ENCODE assay signal across 1 cellular context in the genomic region with DNA sequence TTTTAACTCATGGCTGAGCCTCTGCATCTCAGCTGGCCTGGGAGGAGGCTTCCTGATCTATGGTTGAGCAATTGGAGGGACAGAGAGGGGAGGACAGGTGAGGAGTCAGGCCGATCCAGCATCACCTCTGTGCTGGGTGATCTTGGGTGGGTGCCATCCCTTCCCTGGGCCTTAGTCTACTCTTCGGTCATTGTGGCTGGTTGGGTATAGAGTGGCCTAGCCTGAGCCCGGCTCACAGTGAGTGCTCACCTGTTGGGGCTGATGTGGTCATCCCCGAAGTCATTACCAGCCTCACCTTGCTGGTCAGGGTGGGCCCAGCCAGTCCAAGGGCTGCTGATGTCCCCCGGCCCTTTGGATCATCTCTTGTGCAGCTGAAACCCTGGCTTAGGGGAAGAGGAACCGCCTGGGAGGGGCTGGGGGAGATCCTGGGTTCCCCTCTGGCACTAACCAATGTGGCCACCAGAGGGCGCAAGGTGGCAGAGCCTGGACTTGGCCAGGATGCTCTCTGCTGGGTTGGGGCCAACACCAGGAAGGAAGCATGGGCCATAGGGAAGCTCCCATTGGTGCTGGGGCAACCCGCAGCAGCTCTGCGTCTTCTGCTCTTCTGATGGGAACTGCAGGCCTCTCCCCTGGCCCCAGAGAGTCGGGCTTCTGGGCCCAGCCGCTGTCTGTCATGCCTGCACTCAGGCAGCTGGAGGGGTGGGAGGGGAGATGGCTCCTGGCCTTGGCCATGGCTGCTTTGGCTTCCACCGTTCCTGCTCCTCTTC.
TF ChIP-seq lines count a peak whose summit lies in the region.

No MANE protein-coding gene starts in this region.

TF ChIP-seq in HepG2, 621 proteins besides CTCF, POLR2A, EP300 and RAD21 (continued from another document and continues in another):
- TF ChIP-seq ARNT (IDR thresholded peaks at IDR 0.05) (no peak), MAZ (IDR thresholded peaks at IDR 0.05; ENCODE audit: borderline replicate concordance, low read depth, low read length) (no peak), MAZ (CRISPR knock-in tag; IDR thresholded peaks at IDR 0.05; ENCODE audit: low read depth) (0 out of 2 replicates have a peak, but pooled peaks have one; percentile 37), DNMT3B (CRISPR knock-in tag; conservative IDR thresholded peaks at IDR 0.05) (no peak), TEAD3 (CRISPR knock-in tag; optimal IDR thresholded peaks at IDR 0.05; ENCODE audit: borderline replicate concordance) (no peak), ZNF451 (CRISPR knock-in tag; IDR thresholded peaks at IDR 0.05) (no peak), NKX3-1 (CRISPR knock-in tag; IDR thresholded peaks at IDR 0.05) (no peak), SIN3B (IDR thresholded peaks at IDR 0.05; ENCODE audit: low read length) (no peak), GATAD1 (CRISPR knock-in tag; IDR thresholded peaks at IDR 0.05) (no peak), NFIC (IDR thresholded peaks at IDR 0.05; ENCODE audit: low read length) (no peak), ZNF496 (CRISPR knock-in tag; IDR thresholded peaks at IDR 0.05; ENCODE audit: insufficient replicate concordance) (no peak), SALL1 (CRISPR knock-in tag; IDR thresholded peaks at IDR 0.05) (peak; percentile 55; the same call in 1 of the 2 replicates), CC2D1A (CRISPR knock-in tag; IDR thresholded peaks at IDR 0.05) (no peak), ZNF556 (CRISPR knock-in tag; IDR thresholded peaks at IDR 0.05; ENCODE audit: borderline replicate concordance) (no peak), ZNF350 (CRISPR knock-in tag; IDR thresholded peaks at IDR 0.05; ENCODE audit: borderline replicate concordance, low read depth) (peak; percentile 65; the same call in 1 of the 2 replicates), ZNF816 (CRISPR knock-in tag; IDR thresholded peaks at IDR 0.05; ENCODE audit: borderline replicate concordance) (no peak), ZNF563 (CRISPR knock-in tag; IDR thresholded peaks at IDR 0.05) (no peak), KLF15 (CRISPR knock-in tag; IDR thresholded peaks at IDR 0.05; ENCODE audit: borderline replicate concordance) (no peak), MXI1 (IDR thresholded peaks at IDR 0.05; ENCODE audit: borderline replicate concordance, low read depth, low read length) (peak; percentile 24; the same call in 1 of the 3 replicates), ZNF446 (CRISPR knock-in tag; IDR thresholded peaks at IDR 0.05) (no peak), ZNF230 (CRISPR knock-in tag; IDR thresholded peaks at IDR 0.05) (0 out of 2 replicates have a peak, but pooled peaks have one; percentile 41), NR3C1 (CRISPR knock-in tag; IDR thresholded peaks at IDR 0.05) (no peak), NR2F1 (CRISPR knock-in tag; IDR thresholded peaks at IDR 0.05) (no peak), ESRRA (CRISPR knock-in tag; IDR thresholded peaks at IDR 0.05; ENCODE audit: low read depth) (peak; percentile 39; the same call in 1 of the 2 replicates)
- TF ChIP-seq, protein P1, sequence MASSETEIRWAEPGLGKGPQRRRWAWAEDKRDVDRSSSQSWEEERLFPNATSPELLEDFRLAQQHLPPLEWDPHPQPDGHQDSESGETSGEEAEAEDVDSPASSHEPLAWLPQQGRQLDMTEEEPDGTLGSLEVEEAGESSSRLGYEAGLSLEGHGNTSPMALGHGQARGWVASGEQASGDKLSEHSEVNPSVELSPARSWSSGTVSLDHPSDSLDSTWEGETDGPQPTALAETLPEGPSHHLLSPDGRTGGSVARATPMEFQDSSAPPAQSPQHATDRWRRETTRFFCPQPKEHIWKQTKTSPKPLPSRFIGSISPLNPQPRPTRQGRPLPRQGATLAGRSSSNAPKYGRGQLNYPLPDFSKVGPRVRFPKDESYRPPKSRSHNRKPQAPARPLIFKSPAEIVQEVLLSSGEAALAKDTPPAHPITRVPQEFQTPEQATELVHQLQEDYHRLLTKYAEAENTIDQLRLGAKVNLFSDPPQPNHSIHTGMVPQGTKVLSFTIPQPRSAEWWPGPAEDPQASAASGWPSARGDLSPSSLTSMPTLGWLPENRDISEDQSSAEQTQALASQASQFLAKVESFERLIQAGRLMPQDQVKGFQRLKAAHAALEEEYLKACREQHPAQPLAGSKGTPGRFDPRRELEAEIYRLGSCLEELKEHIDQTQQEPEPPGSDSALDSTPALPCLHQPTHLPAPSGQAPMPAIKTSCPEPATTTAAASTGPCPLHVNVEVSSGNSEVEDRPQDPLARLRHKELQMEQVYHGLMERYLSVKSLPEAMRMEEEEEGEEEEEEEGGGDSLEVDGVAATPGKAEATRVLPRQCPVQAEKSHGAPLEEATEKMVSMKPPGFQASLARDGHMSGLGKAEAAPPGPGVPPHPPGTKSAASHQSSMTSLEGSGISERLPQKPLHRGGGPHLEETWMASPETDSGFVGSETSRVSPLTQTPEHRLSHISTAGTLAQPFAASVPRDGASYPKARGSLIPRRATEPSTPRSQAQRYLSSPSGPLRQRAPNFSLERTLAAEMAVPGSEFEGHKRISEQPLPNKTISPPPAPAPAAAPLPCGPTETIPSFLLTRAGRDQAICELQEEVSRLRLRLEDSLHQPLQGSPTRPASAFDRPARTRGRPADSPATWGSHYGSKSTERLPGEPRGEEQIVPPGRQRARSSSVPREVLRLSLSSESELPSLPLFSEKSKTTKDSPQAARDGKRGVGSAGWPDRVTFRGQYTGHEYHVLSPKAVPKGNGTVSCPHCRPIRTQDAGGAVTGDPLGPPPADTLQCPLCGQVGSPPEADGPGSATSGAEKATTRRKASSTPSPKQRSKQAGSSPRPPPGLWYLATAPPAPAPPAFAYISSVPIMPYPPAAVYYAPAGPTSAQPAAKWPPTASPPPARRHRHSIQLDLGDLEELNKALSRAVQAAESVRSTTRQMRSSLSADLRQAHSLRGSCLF (CRISPR knock-in tag; IDR thresholded peaks at IDR 0.05; ENCODE audit: borderline replicate concordance) = no peak
- TF ChIP-seq, protein P2, sequence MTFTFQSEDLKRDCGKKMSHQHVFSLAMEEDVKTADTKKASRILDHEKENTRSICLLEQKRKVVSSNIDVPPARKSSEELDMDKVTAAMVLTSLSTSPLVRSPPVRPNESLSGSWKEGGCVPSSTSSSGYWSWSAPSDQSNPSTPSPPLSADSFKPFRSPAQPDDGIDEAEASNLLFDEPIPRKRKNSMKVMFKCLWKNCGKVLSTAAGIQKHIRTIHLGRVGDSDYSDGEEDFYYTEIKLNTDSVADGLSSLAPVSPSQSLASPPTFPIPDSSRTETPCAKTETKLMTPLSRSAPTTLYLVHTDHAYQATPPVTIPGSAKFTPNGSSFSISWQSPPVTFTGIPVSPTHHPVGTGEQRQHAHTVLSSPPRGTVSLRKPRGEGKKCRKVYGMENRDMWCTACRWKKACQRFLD (CRISPR knock-in tag; IDR thresholded peaks at IDR 0.05; ENCODE audit: borderline replicate concordance) = no peak
- TF ChIP-seq, protein P3, sequence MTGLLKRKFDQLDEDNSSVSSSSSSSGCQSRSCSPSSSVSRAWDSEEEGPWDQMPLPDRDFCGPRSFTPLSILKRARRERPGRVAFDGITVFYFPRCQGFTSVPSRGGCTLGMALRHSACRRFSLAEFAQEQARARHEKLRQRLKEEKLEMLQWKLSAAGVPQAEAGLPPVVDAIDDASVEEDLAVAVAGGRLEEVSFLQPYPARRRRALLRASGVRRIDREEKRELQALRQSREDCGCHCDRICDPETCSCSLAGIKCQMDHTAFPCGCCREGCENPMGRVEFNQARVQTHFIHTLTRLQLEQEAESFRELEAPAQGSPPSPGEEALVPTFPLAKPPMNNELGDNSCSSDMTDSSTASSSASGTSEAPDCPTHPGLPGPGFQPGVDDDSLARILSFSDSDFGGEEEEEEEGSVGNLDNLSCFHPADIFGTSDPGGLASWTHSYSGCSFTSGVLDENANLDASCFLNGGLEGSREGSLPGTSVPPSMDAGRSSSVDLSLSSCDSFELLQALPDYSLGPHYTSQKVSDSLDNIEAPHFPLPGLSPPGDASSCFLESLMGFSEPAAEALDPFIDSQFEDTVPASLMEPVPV (CRISPR knock-in tag; IDR thresholded peaks at IDR 0.05) = no peak
- TF ChIP-seq, protein P4, sequence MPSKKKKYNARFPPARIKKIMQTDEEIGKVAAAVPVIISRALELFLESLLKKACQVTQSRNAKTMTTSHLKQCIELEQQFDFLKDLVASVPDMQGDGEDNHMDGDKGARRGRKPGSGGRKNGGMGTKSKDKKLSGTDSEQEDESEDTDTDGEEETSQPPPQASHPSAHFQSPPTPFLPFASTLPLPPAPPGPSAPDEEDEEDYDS (CRISPR knock-in tag; IDR thresholded peaks at IDR 0.05) = 0 out of 2 replicates have a peak, but pooled peaks have one; percentile 2
- TF ChIP-seq, protein P5, sequence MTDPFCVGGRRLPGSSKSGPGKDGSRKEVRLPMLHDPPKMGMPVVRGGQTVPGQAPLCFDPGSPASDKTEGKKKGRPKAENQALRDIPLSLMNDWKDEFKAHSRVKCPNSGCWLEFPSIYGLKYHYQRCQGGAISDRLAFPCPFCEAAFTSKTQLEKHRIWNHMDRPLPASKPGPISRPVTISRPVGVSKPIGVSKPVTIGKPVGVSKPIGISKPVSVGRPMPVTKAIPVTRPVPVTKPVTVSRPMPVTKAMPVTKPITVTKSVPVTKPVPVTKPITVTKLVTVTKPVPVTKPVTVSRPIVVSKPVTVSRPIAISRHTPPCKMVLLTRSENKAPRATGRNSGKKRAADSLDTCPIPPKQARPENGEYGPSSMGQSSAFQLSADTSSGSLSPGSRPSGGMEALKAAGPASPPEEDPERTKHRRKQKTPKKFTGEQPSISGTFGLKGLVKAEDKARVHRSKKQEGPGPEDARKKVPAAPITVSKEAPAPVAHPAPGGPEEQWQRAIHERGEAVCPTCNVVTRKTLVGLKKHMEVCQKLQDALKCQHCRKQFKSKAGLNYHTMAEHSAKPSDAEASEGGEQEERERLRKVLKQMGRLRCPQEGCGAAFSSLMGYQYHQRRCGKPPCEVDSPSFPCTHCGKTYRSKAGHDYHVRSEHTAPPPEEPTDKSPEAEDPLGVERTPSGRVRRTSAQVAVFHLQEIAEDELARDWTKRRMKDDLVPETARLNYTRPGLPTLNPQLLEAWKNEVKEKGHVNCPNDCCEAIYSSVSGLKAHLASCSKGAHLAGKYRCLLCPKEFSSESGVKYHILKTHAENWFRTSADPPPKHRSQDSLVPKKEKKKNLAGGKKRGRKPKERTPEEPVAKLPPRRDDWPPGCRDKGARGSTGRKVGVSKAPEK (CRISPR knock-in tag; IDR thresholded peaks at IDR 0.05; ENCODE audit: borderline replicate concordance) = no peak
- TF ChIP-seq, protein P6, sequence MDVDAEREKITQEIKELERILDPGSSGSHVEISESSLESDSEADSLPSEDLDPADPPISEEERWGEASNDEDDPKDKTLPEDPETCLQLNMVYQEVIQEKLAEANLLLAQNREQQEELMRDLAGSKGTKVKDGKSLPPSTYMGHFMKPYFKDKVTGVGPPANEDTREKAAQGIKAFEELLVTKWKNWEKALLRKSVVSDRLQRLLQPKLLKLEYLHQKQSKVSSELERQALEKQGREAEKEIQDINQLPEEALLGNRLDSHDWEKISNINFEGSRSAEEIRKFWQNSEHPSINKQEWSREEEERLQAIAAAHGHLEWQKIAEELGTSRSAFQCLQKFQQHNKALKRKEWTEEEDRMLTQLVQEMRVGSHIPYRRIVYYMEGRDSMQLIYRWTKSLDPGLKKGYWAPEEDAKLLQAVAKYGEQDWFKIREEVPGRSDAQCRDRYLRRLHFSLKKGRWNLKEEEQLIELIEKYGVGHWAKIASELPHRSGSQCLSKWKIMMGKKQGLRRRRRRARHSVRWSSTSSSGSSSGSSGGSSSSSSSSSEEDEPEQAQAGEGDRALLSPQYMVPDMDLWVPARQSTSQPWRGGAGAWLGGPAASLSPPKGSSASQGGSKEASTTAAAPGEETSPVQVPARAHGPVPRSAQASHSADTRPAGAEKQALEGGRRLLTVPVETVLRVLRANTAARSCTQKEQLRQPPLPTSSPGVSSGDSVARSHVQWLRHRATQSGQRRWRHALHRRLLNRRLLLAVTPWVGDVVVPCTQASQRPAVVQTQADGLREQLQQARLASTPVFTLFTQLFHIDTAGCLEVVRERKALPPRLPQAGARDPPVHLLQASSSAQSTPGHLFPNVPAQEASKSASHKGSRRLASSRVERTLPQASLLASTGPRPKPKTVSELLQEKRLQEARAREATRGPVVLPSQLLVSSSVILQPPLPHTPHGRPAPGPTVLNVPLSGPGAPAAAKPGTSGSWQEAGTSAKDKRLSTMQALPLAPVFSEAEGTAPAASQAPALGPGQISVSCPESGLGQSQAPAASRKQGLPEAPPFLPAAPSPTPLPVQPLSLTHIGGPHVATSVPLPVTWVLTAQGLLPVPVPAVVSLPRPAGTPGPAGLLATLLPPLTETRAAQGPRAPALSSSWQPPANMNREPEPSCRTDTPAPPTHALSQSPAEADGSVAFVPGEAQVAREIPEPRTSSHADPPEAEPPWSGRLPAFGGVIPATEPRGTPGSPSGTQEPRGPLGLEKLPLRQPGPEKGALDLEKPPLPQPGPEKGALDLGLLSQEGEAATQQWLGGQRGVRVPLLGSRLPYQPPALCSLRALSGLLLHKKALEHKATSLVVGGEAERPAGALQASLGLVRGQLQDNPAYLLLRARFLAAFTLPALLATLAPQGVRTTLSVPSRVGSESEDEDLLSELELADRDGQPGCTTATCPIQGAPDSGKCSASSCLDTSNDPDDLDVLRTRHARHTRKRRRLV (CRISPR knock-in tag; IDR thresholded peaks at IDR 0.05) = no peak
- TF ChIP-seq, protein P7, sequence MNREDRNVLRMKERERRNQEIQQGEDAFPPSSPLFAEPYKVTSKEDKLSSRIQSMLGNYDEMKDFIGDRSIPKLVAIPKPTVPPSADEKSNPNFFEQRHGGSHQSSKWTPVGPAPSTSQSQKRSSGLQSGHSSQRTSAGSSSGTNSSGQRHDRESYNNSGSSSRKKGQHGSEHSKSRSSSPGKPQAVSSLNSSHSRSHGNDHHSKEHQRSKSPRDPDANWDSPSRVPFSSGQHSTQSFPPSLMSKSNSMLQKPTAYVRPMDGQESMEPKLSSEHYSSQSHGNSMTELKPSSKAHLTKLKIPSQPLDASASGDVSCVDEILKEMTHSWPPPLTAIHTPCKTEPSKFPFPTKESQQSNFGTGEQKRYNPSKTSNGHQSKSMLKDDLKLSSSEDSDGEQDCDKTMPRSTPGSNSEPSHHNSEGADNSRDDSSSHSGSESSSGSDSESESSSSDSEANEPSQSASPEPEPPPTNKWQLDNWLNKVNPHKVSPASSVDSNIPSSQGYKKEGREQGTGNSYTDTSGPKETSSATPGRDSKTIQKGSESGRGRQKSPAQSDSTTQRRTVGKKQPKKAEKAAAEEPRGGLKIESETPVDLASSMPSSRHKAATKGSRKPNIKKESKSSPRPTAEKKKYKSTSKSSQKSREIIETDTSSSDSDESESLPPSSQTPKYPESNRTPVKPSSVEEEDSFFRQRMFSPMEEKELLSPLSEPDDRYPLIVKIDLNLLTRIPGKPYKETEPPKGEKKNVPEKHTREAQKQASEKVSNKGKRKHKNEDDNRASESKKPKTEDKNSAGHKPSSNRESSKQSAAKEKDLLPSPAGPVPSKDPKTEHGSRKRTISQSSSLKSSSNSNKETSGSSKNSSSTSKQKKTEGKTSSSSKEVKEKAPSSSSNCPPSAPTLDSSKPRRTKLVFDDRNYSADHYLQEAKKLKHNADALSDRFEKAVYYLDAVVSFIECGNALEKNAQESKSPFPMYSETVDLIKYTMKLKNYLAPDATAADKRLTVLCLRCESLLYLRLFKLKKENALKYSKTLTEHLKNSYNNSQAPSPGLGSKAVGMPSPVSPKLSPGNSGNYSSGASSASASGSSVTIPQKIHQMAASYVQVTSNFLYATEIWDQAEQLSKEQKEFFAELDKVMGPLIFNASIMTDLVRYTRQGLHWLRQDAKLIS (CRISPR knock-in tag; IDR thresholded peaks at IDR 0.05) = no peak
- TF ChIP-seq, protein P8, sequence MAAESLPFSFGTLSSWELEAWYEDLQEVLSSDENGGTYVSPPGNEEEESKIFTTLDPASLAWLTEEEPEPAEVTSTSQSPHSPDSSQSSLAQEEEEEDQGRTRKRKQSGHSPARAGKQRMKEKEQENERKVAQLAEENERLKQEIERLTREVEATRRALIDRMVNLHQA (CRISPR knock-in tag; IDR thresholded peaks at IDR 0.05) = no peak
- TF ChIP-seq, protein P9, sequence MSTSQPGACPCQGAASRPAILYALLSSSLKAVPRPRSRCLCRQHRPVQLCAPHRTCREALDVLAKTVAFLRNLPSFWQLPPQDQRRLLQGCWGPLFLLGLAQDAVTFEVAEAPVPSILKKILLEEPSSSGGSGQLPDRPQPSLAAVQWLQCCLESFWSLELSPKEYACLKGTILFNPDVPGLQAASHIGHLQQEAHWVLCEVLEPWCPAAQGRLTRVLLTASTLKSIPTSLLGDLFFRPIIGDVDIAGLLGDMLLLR (CRISPR knock-in tag; IDR thresholded peaks at IDR 0.05) = no peak; the same call in 1 of the 2 replicates
